ENCODE assay signal across 26 cellular contexts in the genomic region with DNA sequence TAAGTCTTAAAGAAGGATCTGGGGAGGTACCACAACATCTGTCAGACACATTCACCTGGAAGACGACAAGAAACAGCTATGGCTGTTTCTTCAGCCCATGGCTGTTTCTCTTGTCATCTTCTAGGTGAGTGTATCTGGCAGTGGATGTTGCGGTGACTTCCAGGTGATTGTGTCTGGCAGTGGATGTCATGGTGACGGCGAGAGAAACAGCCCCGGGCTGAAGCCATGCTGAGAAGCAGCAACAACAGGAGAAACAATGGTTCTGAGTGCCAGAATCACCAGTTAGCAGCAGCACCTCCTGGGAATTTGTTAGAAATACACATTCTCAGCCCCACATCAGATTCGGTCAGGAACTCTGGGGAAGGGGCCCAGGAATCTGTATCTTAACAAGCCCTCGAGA.
A peak's percentile ranks its signal among the peaks of the same experiment; 100 is the strongest.
DNase-seq lines count a peak whose midpoint lies in the region; ATAC-seq, FAIRE-seq and TF ChIP-seq lines count a peak whose summit lies in the region.
"Had no signal": no experiment of that assay in that cellular context is flagged by ENCODE, and none has a peak within 500 bp of the region (broad histone marks: within the 10 kb centered on the region; RNA-seq: fewer than 3 reads in every experiment).

No MANE protein-coding gene starts in this region.

- H3K36me3 ChIP-seq in liver (ENCODE audit: control insufficient read depth in 4 of 4, insufficient read depth in 3 of 4, low read depth in 1 of 4, low read length in 3 of 4) (no peaks in the 10 kb centered on the region), HepG2 (replicated peaks in 1 of 2; ENCODE audit: control insufficient read depth in 1 of 2, insufficient read depth in 2 of 2, low read length in 2 of 2) (no peaks in the 10 kb centered on the region)

- DNase-seq in HepG2 (ENCODE audit: low spot score) (no peak), NCI-H345 treated with DMSO at 0.1 percent for 48 hours (lab: John Stamatoyannopoulos, UW; ENCODE audit: unreplicated experiment) (peak; percentile 61), foreskin keratinocyte (peak; percentile 26 to 45), DMS114 treated with DMSO at 0.1 percent for 48 hours (lab: John Stamatoyannopoulos, UW; ENCODE audit: unreplicated experiment) (no peak), G401 (ENCODE audit: low spot score) (no peak), RPMI8226 (no peak), mucosa of gallbladder (ENCODE audit: low spot score) (no peak)
- DNase-seq: activated effector memory CD4-positive, alpha-beta T cell treated with anti-CD3 and anti-CD28 coated beads, Interleukin-2, amount 50 U/mL, for 16 hours; activated T-cell treated with anti-CD3 and anti-CD28 coated beads, Interleukin-2, amount 50 U/mL, for 24 hours; AML-193; CD4-positive, alpha-beta T cell; hippocampal formation; left colon; mesenchymal stem cell; NCI-H1092 treated with DMSO at 0.1 percent for 48 hours; PC-3; right cardiac atrium; SK-N-SH; stimulated activated CD4-positive, alpha-beta T cell treated with anti-CD3 and anti-CD28 coated beads, Interleukin-2, amount 100 ng/mL, for 24 hours; stimulated activated naive CD8-positive, alpha-beta T cell treated with anti-CD3 and anti-CD28 coated beads, Interleukin-15, Interleukin-2, amounts not matched to agents 100 U/mL and 50 U/mL, for 24 hours; testis had no signal

- TF ChIP-seq EP300 in HepG2 (IDR thresholded peaks at IDR 0.05; ENCODE audit: low read depth in 2 of 2, low read length in 2 of 2) (no peak), HepG2 (CRISPR knock-in tag; IDR thresholded peaks at IDR 0.05; ENCODE audit: borderline replicate concordance) (no peak)

- no peak for TF ChIP-seq RAD21 in liver (IDR thresholded peaks at IDR 0.05)
- no peak for TF ChIP-seq RAD21 in HepG2 (CRISPR knock-in tag; IDR thresholded peaks at IDR 0.05)

- in situ Hi-C loops in HepG2 (cut with HindIII; ENCODE audit: extremely low pct_ligation_motif_present, low pct_unique_long_range_greater_than_20kb) = no loop called here
- in situ Hi-C loops in G401 (cut with HindIII; ENCODE audit: low sequenced_read_pairs) = no loop called here

- no peak overlapping the region for H3K4me2 ChIP-seq in HepG2 (ENCODE audit: low read depth, low read length)
- H3K4me2 ChIP-seq: SK-N-SH had no signal

- CTCF ChIA-PET in HepG2 (lab: Yijun Ruan, JAX; ENCODE audit: low intra/inter-chr PET ratio, low total read pairs) = no interaction called here

- intact Hi-C loops in HepG2 (cut with micrococcal nuclease; ENCODE audit: unreplicated experiment) = no loop called here

- no peaks in the 10 kb centered on the region for H3K9me3 ChIP-seq in liver (ENCODE audit: control insufficient read depth in 4 of 4, low read length in 3 of 4)
- no peaks in the 10 kb centered on the region for H3K9me3 ChIP-seq in HepG2 (ENCODE audit: low read length)
- H3K9me3 ChIP-seq: SK-N-SH, testis had no signal

- no peak overlapping the region for H2AFZ ChIP-seq in HepG2 (ENCODE audit: low read length)

- no peak overlapping the region for H3K9ac ChIP-seq in liver (ENCODE audit: low read depth in 1 of 2, low read length in 2 of 2)
- no peak overlapping the region for H3K9ac ChIP-seq in HepG2 (ENCODE audit: insufficient read depth, low read depth, low read length)
- H3K9ac ChIP-seq: SK-N-SH had no signal

- POLR2A ChIA-PET in HepG2 (lab: Yijun Ruan, JAX) = no interaction called here

- ATAC-seq in HepG2 = no peak
- ATAC-seq in foreskin keratinocyte = peak; percentile 70
- ATAC-seq: left colon; PC-3; stimulated activated naive CD8-positive, alpha-beta T cell treated with anti-CD3 and anti-CD28 coated beads, Interleukin-15, Interleukin-2, amounts not matched to agents 100 U/mL and 50 U/mL, for 24 hours had no signal

- H3K4me3 ChIP-seq in liver (ENCODE audit: low read depth in 1 of 3, low read length in 3 of 3) (no peak overlapping the region), HepG2 (replicated peaks in 1 of 3; ENCODE audit: insufficient read depth in 1 of 3, low read depth in 2 of 3, low read length in 3 of 3) (no peak overlapping the region)
- H3K4me3 ChIP-seq: testis had no signal

- 95% methylated on average over 7 of the region's 7 CpGs for WGBS in liver
- 61% methylated on average over 7 of the region's 7 CpGs for WGBS in HepG2 (ENCODE audit: low lambda C conversion rate)

- H3K4me1 ChIP-seq in liver (ENCODE audit: control insufficient read depth in 4 of 4, insufficient read depth in 4 of 4, low read length in 3 of 4) (peaks cover 16 to 59% (median 33%) of the 10 kb centered on the region in 4 donors), HepG2 (ENCODE audit: insufficient read depth, low read length) (no peaks in the 10 kb centered on the region), foreskin keratinocyte (no peaks in the 10 kb centered on the region)

- H3K27ac ChIP-seq in liver (ENCODE audit: low read depth in 1 of 2, low read length in 2 of 2) (peak overlapping the region; percentile 79 to 85), HepG2 (ENCODE audit: extremely low read length, insufficient read depth, low read length) (no peak overlapping the region), foreskin keratinocyte (no peak overlapping the region)
- H3K27ac ChIP-seq: testis had no signal

- no peaks in the 10 kb centered on the region for H3K79me2 ChIP-seq in HepG2 (ENCODE audit: insufficient read depth, low read length)

- H3K27me3 ChIP-seq in liver (ENCODE audit: control insufficient read depth in 4 of 4, insufficient read depth in 4 of 4, low read length in 3 of 4) (no peaks in the 10 kb centered on the region), HepG2 (ENCODE audit: control insufficient read depth in 1 of 2, insufficient read depth in 2 of 2, low read length in 2 of 2) (peaks cover 0 to 16% of the 10 kb centered on the region in 2 experiments; a peak in 4 of 5 replicates), foreskin keratinocyte (peaks cover 8% of the 10 kb centered on the region)
- H3K27me3 ChIP-seq: testis had no signal

- no peak for FAIRE-seq in HepG2 (lab: Jason Lieb, UNC)
- FAIRE-seq: endothelial cell of umbilical vein, GM12892, TTC549, urothelium cell line had no signal

- TF ChIP-seq CTCF in liver (IDR thresholded peaks at IDR 0.05; ENCODE audit: low read depth, low read length, missing input control) (no peak), HepG2 (CRISPR knock-in tag; IDR thresholded peaks at IDR 0.05) (no peak), foreskin keratinocyte (conservative IDR thresholded peaks at IDR 0.05) (no peak)

- no peak for TF ChIP-seq POLR2A in HepG2 (IDR thresholded peaks at IDR 0.05; ENCODE audit: insufficient read depth in 1 of 2, low read depth in 2 of 2, low read length in 2 of 2)

- BruUV-seq in HepG2 (replicated peaks; lab: Mats Ljungman, UMichigan) = no TSS peak

- H4K20me1 ChIP-seq in HepG2 (ENCODE audit: insufficient read depth, low read length) = no peaks in the 10 kb centered on the region

TF ChIP-seq in liver, 16 proteins besides CTCF, POLR2A, EP300 and RAD21 (continues in another document):
- TF ChIP-seq EGR1 (IDR thresholded peaks at IDR 0.05; ENCODE audit: low read depth in 2 of 2) (no peak), NR2F2 (IDR thresholded peaks at IDR 0.05) (no peak), HNF4G (IDR thresholded peaks at IDR 0.05) (no peak), ATF3 (IDR thresholded peaks at IDR 0.05) (no peak), FOXA2 (IDR thresholded peaks at IDR 0.05) (no peak), RXRA (IDR thresholded peaks at IDR 0.05) (no peak), SP1 (IDR thresholded peaks at IDR 0.05) (no peak), YY1 (IDR thresholded peaks at IDR 0.05) (no peak), HNF4A (conservative IDR thresholded peaks at IDR 0.05) (no peak), JUND (IDR thresholded peaks at IDR 0.05) (no peak)
- TF ChIP-seq, protein P1, sequence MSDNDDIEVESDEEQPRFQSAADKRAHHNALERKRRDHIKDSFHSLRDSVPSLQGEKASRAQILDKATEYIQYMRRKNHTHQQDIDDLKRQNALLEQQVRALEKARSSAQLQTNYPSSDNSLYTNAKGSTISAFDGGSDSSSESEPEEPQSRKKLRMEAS (IDR thresholded peaks at IDR 0.05) = no peak

TF ChIP-seq in HepG2, 621 proteins besides CTCF, POLR2A, EP300 and RAD21 (continues in another document):
- no peak for TF ChIP-seq ZNF879 (CRISPR knock-in tag; IDR thresholded peaks at IDR 0.05)
- no peak for TF ChIP-seq DNMT1 (CRISPR knock-in tag; IDR thresholded peaks at IDR 0.05)
- TF ChIP-seq ZNF232 (CRISPR knock-in tag; IDR thresholded peaks at IDR 0.05; ENCODE audit: borderline replicate concordance) = no peak
- TF ChIP-seq ZFP1 (CRISPR knock-in tag; IDR thresholded peaks at IDR 0.05) = no peak
- TF ChIP-seq WIZ (CRISPR knock-in tag; IDR thresholded peaks at IDR 0.05) = no peak
- no peak for TF ChIP-seq FIP1L1 (IDR thresholded peaks at IDR 0.05; ENCODE audit: borderline replicate concordance, insufficient read depth, low read depth, low read length)
- TF ChIP-seq ZNF205 (CRISPR knock-in tag; IDR thresholded peaks at IDR 0.05) = no peak
- no peak for TF ChIP-seq PLRG1 (conservative IDR thresholded peaks at IDR 0.05)
- TF ChIP-seq ZNF160 (CRISPR knock-in tag; IDR thresholded peaks at IDR 0.05) = no peak
- TF ChIP-seq RARG (CRISPR knock-in tag; IDR thresholded peaks at IDR 0.05; ENCODE audit: low read depth) = no peak
- no peak for TF ChIP-seq ZNF629 (CRISPR knock-in tag; conservative IDR thresholded peaks at IDR 0.05)
- TF ChIP-seq PTBP1 (IDR thresholded peaks at IDR 0.05; ENCODE audit: low read depth, low read length, poor library complexity, severe bottlenecking) = no peak
- TF ChIP-seq, protein P2, sequence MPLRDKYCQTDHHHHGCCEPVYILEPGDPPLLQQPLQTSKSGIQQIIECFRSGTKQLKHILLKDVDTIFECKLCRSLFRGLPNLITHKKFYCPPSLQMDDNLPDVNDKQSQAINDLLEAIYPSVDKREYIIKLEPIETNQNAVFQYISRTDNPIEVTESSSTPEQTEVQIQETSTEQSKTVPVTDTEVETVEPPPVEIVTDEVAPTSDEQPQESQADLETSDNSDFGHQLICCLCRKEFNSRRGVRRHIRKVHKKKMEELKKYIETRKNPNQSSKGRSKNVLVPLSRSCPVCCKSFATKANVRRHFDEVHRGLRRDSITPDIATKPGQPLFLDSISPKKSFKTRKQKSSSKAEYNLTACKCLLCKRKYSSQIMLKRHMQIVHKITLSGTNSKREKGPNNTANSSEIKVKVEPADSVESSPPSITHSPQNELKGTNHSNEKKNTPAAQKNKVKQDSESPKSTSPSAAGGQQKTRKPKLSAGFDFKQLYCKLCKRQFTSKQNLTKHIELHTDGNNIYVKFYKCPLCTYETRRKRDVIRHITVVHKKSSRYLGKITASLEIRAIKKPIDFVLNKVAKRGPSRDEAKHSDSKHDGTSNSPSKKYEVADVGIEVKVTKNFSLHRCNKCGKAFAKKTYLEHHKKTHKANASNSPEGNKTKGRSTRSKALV (CRISPR knock-in tag; IDR thresholded peaks at IDR 0.05) = no peak
- TF ChIP-seq ZFYVE20 (CRISPR knock-in tag; IDR thresholded peaks at IDR 0.05; ENCODE audit: borderline replicate concordance, low read depth) = no peak

Comparison
In these comparisons a context has a peak if more than half of its experiments do, and no peak if none do; other contexts are left out.
1. H3K27ac ChIP-seq: peak in liver (2 of 2); none in HepG2 (single experiment) and foreskin keratinocyte (single experiment).
2. DNase-seq: peak in NCI-H345 treated with DMSO at 0.1 percent for 48 hours (single experiment) and foreskin keratinocyte (2 of 2); none in HepG2 (single experiment), DMS114 treated with DMSO at 0.1 percent for 48 hours (single experiment), G401 (single experiment), RPMI8226 (single experiment) and mucosa of gallbladder (single experiment).